1 cellular context compared by ENCODE assay signal in the genomic region with DNA sequence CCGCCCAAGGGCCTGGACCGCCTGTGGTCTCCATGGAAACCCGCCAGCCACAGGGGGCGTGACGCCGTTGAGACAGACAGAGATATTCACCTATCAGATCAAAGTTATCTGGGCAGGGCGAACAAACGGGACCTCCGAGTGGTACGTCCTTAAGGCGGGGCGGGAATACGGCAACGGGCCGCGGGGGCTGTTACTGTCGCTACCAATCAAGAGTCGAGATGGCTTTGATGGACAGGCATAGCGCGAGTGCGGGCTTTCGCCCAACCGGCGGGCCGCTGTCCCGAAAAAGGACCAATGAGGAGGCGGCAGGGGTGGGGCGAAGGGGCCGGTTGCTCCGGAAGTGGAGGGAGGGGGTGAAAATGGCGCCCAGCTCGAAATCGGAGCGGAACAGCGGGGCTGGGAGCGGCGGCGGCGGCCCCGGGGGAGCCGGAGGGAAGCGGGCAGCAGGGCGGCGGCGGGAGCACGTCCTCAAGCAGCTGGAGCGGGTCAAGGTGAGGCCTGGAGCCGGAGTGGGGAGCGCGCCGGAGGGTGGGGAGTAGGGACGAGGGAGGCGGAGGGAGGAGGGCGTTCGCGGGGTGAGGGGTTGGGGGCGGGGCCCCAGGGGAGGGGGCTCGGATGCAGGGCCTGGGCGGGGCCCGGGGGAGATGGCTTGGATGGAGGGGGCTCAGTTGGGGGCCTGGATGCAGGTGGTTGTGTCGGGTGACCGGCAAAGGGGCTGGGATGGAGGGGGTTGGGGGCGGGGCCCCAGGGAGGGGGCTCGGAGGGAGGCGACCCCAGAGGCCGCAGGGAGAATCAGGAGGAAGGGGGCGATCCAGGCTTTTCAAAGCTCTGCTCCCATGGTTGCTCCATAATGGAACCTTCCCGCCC.
TF ChIP-seq lines count a peak whose summit lies in the region.

DCAF15 (plus strand) TSS at position 356 of the 867 bp plus-strand sequence; CDS start at position 360, 4 bp downstream.

TF ChIP-seq in K562, 482 proteins besides CTCF, POLR2A, EP300 and RAD21 (continued from another document):
- TF ChIP-seq, protein P1, sequence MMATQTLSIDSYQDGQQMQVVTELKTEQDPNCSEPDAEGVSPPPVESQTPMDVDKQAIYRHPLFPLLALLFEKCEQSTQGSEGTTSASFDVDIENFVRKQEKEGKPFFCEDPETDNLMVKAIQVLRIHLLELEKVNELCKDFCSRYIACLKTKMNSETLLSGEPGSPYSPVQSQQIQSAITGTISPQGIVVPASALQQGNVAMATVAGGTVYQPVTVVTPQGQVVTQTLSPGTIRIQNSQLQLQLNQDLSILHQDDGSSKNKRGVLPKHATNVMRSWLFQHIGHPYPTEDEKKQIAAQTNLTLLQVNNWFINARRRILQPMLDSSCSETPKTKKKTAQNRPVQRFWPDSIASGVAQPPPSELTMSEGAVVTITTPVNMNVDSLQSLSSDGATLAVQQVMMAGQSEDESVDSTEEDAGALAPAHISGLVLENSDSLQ (IDR thresholded peaks at IDR 0.05): peak; percentile 100
- TF ChIP-seq POLR2B (IDR thresholded peaks at IDR 0.05; ENCODE audit: low read depth, partially characterized antibody) (peak; percentile 84), TBP (optimal IDR thresholded peaks at IDR 0.05; ENCODE audit: low read depth, low read length) (peak; percentile 86), RBFOX2 (IDR thresholded peaks at IDR 0.05; ENCODE audit: low read depth, low read length) (peak; percentile 82), RBM22 (IDR thresholded peaks at IDR 0.05; ENCODE audit: low read depth, low read length, poor library complexity, severe bottlenecking) (no peak), KHSRP (IDR thresholded peaks at IDR 0.05) (no peak), RNF219 (CRISPR knock-in tag; IDR thresholded peaks at IDR 0.05) (no peak), CTBP1 (IDR thresholded peaks at IDR 0.05; ENCODE audit: borderline replicate concordance) (peak; percentile 36; the same call in 1 of the 2 replicates), USF1 (CRISPR knock-in tag; IDR thresholded peaks at IDR 0.05) (peak; percentile 58; the same call in 1 of the 2 replicates), NFIC (IDR thresholded peaks at IDR 0.05) (0 out of 2 replicates have a peak, but pooled peaks have one; percentile 25), NEUROD1 (IDR thresholded peaks at IDR 0.05; ENCODE audit: borderline replicate concordance, low read depth, low read length, partially characterized antibody) (peak; percentile 98), VEZF1 (CRISPR knock-in tag; IDR thresholded peaks at IDR 0.05) (peak; percentile 97)
- TF ChIP-seq, protein P2, sequence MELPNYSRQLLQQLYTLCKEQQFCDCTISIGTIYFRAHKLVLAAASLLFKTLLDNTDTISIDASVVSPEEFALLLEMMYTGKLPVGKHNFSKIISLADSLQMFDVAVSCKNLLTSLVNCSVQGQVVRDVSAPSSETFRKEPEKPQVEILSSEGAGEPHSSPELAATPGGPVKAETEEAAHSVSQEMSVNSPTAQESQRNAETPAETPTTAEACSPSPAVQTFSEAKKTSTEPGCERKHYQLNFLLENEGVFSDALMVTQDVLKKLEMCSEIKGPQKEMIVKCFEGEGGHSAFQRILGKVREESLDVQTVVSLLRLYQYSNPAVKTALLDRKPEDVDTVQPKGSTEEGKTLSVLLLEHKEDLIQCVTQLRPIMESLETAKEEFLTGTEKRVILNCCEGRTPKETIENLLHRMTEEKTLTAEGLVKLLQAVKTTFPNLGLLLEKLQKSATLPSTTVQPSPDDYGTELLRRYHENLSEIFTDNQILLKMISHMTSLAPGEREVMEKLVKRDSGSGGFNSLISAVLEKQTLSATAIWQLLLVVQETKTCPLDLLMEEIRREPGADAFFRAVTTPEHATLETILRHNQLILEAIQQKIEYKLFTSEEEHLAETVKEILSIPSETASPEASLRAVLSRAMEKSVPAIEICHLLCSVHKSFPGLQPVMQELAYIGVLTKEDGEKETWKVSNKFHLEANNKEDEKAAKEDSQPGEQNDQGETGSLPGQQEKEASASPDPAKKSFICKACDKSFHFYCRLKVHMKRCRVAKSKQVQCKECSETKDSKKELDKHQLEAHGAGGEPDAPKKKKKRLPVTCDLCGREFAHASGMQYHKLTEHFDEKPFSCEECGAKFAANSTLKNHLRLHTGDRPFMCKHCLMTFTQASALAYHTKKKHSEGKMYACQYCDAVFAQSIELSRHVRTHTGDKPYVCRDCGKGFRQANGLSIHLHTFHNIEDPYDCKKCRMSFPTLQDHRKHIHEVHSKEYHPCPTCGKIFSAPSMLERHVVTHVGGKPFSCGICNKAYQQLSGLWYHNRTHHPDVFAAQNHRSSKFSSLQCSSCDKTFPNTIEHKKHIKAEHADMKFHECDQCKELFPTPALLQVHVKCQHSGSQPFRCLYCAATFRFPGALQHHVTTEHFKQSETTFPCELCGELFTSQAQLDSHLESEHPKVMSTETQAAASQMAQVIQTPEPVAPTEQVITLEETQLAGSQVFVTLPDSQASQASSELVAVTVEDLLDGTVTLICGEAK (IDR thresholded peaks at IDR 0.05): peak; percentile 82
- TF ChIP-seq, protein P2 (CRISPR knock-in tag; IDR thresholded peaks at IDR 0.05): no peak
- TF ChIP-seq, protein P3, sequence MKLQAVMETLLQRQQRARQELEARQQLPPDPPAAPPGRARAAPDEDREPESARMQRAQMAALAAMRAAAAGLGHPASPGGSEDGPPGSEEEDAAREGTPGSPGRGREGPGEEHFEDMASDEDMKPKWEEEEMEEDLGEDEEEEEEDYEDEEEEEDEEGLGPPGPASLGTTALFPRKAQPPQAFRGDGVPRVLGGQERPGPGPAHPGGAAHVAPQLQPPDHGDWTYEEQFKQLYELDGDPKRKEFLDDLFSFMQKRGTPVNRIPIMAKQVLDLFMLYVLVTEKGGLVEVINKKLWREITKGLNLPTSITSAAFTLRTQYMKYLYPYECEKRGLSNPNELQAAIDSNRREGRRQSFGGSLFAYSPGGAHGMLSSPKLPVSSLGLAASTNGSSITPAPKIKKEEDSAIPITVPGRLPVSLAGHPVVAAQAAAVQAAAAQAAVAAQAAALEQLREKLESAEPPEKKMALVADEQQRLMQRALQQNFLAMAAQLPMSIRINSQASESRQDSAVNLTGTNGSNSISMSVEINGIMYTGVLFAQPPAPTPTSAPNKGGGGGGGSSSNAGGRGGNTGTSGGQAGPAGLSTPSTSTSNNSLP (IDR thresholded peaks at IDR 0.05; ENCODE audit: borderline replicate concordance, low read depth, low read length): peak; percentile 78; the same call in 1 of the 2 replicates
